In the genomic region with DNA sequence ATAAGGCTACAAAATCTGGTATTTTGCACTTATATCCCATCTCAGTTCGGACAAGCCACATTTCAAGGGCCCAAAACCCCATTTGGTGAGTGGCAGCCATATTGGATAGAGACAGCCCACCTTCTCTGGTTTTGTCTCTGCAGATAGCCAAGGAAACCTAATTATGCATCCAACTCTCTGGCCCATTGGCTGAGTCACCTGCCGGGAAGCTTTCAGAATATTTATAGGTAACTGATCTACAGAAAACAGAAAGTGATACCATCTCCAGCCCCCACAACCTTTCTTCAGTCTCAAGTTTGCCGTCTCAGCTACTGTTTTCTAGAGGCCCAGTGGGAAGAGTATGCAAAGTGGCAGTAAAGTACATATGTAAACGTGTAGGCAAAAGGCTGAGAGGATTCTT, we compare ENCODE assay signal across 2 cellular contexts.
TF ChIP-seq lines count a peak whose summit lies in the region.

No MANE protein-coding gene starts in this region.

TF ChIP-seq in K562, 482 proteins besides CTCF, POLR2A, EP300 and RAD21:
- TF ChIP-seq HSF4 (CRISPR knock-in tag; IDR thresholded peaks at IDR 0.05; ENCODE audit: borderline replicate concordance) (no peak), YY1 (IDR thresholded peaks at IDR 0.05; ENCODE audit: borderline replicate concordance in 1 of 3, control insufficient read depth in 1 of 3, extremely low read depth in 1 of 3, insufficient read depth in 3 of 3, insufficient read length in 1 of 3, insufficient replicate concordance in 2 of 3, low read depth in 1 of 3, low read length in 2 of 3) (peak in 2 of 3 experiments; percentile 66 to 67)

TF ChIP-seq in HepG2, 621 proteins besides CTCF, POLR2A, EP300 and RAD21:
- no peak for TF ChIP-seq ELF1 (CRISPR knock-in tag; IDR thresholded peaks at IDR 0.05)
- TF ChIP-seq ZC3H13 (CRISPR knock-in tag; IDR thresholded peaks at IDR 0.05) = no peak
- TF ChIP-seq, protein P1, sequence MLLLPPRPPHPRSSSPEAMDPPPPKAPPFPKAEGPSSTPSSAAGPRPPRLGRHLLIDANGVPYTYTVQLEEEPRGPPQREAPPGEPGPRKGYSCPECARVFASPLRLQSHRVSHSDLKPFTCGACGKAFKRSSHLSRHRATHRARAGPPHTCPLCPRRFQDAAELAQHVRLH (CRISPR knock-in tag; IDR thresholded peaks at IDR 0.05; ENCODE audit: borderline replicate concordance, low read depth) = no peak
- TF ChIP-seq HBP1 (CRISPR knock-in tag; IDR thresholded peaks at IDR 0.05; ENCODE audit: low read depth) = no peak
- no peak for TF ChIP-seq ZNF530 (CRISPR knock-in tag; IDR thresholded peaks at IDR 0.05; ENCODE audit: low read depth)
- TF ChIP-seq, protein P2, sequence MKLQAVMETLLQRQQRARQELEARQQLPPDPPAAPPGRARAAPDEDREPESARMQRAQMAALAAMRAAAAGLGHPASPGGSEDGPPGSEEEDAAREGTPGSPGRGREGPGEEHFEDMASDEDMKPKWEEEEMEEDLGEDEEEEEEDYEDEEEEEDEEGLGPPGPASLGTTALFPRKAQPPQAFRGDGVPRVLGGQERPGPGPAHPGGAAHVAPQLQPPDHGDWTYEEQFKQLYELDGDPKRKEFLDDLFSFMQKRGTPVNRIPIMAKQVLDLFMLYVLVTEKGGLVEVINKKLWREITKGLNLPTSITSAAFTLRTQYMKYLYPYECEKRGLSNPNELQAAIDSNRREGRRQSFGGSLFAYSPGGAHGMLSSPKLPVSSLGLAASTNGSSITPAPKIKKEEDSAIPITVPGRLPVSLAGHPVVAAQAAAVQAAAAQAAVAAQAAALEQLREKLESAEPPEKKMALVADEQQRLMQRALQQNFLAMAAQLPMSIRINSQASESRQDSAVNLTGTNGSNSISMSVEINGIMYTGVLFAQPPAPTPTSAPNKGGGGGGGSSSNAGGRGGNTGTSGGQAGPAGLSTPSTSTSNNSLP (IDR thresholded peaks at IDR 0.05; ENCODE audit: low read depth, low read length) = no peak
- no peak for TF ChIP-seq CBX2 (IDR thresholded peaks at IDR 0.05; ENCODE audit: low read depth, low read length)
- TF ChIP-seq CBX2 (CRISPR knock-in tag; IDR thresholded peaks at IDR 0.05; ENCODE audit: low read depth) = no peak
- no peak for TF ChIP-seq ZNF484 (CRISPR knock-in tag; IDR thresholded peaks at IDR 0.05; ENCODE audit: borderline replicate concordance, low read depth)
- TF ChIP-seq PPARG (CRISPR knock-in tag; conservative IDR thresholded peaks at IDR 0.05) = no peak
- no peak for TF ChIP-seq ZNF264 (CRISPR knock-in tag; IDR thresholded peaks at IDR 0.05)
- TF ChIP-seq IRX3 (CRISPR knock-in tag; IDR thresholded peaks at IDR 0.05; ENCODE audit: borderline replicate concordance, low read depth) = no peak
- TF ChIP-seq ZNF280B (CRISPR knock-in tag; IDR thresholded peaks at IDR 0.05; ENCODE audit: borderline replicate concordance) = no peak
- no peak for TF ChIP-seq YEATS2 (CRISPR knock-in tag; IDR thresholded peaks at IDR 0.05; ENCODE audit: borderline replicate concordance)
- TF ChIP-seq, protein P3, sequence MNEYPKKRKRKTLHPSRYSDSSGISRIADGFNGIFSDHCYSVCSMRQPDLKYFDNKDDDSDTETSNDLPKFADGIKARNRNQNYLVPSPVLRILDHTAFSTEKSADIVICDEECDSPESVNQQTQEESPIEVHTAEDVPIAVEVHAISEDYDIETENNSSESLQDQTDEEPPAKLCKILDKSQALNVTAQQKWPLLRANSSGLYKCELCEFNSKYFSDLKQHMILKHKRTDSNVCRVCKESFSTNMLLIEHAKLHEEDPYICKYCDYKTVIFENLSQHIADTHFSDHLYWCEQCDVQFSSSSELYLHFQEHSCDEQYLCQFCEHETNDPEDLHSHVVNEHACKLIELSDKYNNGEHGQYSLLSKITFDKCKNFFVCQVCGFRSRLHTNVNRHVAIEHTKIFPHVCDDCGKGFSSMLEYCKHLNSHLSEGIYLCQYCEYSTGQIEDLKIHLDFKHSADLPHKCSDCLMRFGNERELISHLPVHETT (CRISPR knock-in tag; conservative IDR thresholded peaks at IDR 0.05) = no peak
- TF ChIP-seq, protein P4, sequence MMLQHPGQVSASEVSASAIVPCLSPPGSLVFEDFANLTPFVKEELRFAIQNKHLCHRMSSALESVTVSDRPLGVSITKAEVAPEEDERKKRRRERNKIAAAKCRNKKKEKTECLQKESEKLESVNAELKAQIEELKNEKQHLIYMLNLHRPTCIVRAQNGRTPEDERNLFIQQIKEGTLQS (CRISPR knock-in tag; IDR thresholded peaks at IDR 0.05) = no peak
- no peak for TF ChIP-seq ZNF251 (CRISPR knock-in tag; IDR thresholded peaks at IDR 0.05)
